Comparison of ENCODE assay signal across 11 cellular contexts in the genomic region with DNA sequence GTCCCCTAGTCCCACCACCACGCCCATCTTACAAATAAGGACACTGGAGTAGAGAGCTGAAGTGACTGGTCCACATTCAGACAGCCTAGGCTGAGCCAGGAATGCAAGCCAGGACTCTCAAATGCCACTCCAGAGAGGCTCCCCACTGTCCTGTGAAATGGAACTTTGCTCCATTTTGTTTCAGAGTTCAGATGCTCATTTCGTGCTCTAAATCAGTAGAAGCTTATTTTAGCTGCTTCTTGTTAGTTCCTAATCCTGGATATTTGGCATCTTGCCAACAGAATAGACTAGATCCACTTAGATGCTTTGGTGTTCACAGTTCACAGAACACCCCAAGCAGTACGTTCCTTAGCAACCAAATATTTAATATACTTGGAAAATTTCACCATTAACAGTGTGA. TPM values are rescaled to one million over a fixed set of nuclear protein-coding genes. Genes with fewer than 3 reads are reported as not detected.
DNase-seq lines count a peak whose midpoint lies in the region; ATAC-seq and TF ChIP-seq lines count a peak whose summit lies in the region.
"Had no signal": no experiment of that assay in that cellular context is flagged by ENCODE, and none has a peak within 500 bp of the region (broad histone marks: within the 10 kb centered on the region; RNA-seq: fewer than 3 reads in every experiment).

No MANE protein-coding gene starts in this region.

- H3K9me2 ChIP-seq in HCT116 (ENCODE audit: insufficient read depth) = no peaks in the 10 kb centered on the region

- RAD21 ChIA-PET in HCT116 (lab: Charles Lee; ENCODE audit: low non-redundant PET in 1 of 2, low total read pairs in 2 of 2, uncharacterized antibody in 2 of 2, unreplicated experiment in 2 of 2) = no interaction called here

- no TSS peak for BruUV-seq in HCT116 (replicated peaks; lab: Mats Ljungman, UMichigan)

- no peaks in the 10 kb centered on the region for H4K20me1 ChIP-seq in HCT116 (ENCODE audit: insufficient read depth)

- no peak overlapping the region for H2AFZ ChIP-seq in HCT116 (ENCODE audit: low read depth, low read length, poor library complexity, severe bottlenecking)

- peaks cover 20 to 23% of the 10 kb centered on the region in 2 experiments for H3K36me3 ChIP-seq in HCT116 (ENCODE audit: control insufficient read depth in 1 of 2, insufficient read depth in 2 of 2, low read length in 2 of 2)

- no peak overlapping the region for H3K27ac ChIP-seq in HCT116 (ENCODE audit: low read depth, low read length)
- H3K27ac ChIP-seq: right lobe of liver, SJCRH30 had no signal

- no peak overlapping the region for H3K4me2 ChIP-seq in HCT116 (ENCODE audit: low read length)

- no peak for DNase-seq in HCT116 (ENCODE audit: low read depth, low spot score)
- DNase-seq in Right ventricle myocardium superior = no peak
- DNase-seq in retinal pigment epithelial cell (ENCODE audit: low read depth) = peak; percentile 87
- DNase-seq in progenitor cell of endocrine pancreas (ENCODE audit: low spot score, unreplicated experiment) = no peak
- no peak for DNase-seq in ecto neural progenitor cell (ENCODE audit: low spot score)
- no peak for DNase-seq in activated T-cell treated with anti-CD3 and anti-CD28 coated beads, Interleukin-2, amount 50 U/mL, for 4 hours
- DNase-seq in SHP77 treated with DMSO at 0.1 percent for 48 hours (lab: John Stamatoyannopoulos, UW) = no peak
- DNase-seq: activated CD4-positive, alpha-beta T cell treated with anti-CD3 and anti-CD28 coated beads, Interleukin-2, amount 50 U/mL, for 4 hours; right lobe of liver had no signal

- CTCF ChIA-PET in HCT116 (lab: Charles Lee) = no interaction called here

- no peak overlapping the region for H3K4me3 ChIP-seq in HCT116 (replicated peaks in 1 of 2; ENCODE audit: low read depth in 1 of 2, low read length in 2 of 2)
- H3K4me3 ChIP-seq in retinal pigment epithelial cell (ENCODE audit: low read length) = no peak overlapping the region
- H3K4me3 ChIP-seq: right lobe of liver, SJCRH30 had no signal

- H3K4me3 Mint-ChIP-seq in progenitor cell of endocrine pancreas (ENCODE audit: low read depth) = no peak overlapping the region
- H3K4me3 Mint-ChIP-seq in activated T-cell treated with anti-CD3 and anti-CD28 coated beads, Interleukin-2, amount 50 U/mL, for 4 hours = no peak overlapping the region

- no peak for TF ChIP-seq RAD21 in HCT116 (IDR thresholded peaks at IDR 0.05; ENCODE audit: low read depth)

- H3K9me3 ChIP-seq in HCT116 (ENCODE audit: control insufficient read depth in 1 of 2, insufficient read depth in 1 of 2, low read depth in 1 of 2, low read length in 2 of 2) = no peaks in the 10 kb centered on the region
- H3K9me3 ChIP-seq: right lobe of liver, SJCRH30 had no signal

- H3K27ac Mint-ChIP-seq in progenitor cell of endocrine pancreas = no peak overlapping the region

- H3K9me3 Mint-ChIP-seq in progenitor cell of endocrine pancreas (ENCODE audit: low read depth) = no peaks in the 10 kb centered on the region
- no peaks in the 10 kb centered on the region for H3K9me3 Mint-ChIP-seq in activated T-cell treated with anti-CD3 and anti-CD28 coated beads, Interleukin-2, amount 50 U/mL, for 4 hours

- intact Hi-C loops in HCT116 (cut with micrococcal nuclease) (no loop called here), Right ventricle myocardium superior (cut with DNase I) (no loop called here)

- peaks cover 19% of the 10 kb centered on the region for H3K36me3 Mint-ChIP-seq in progenitor cell of endocrine pancreas (ENCODE audit: insufficient read depth)
- peaks cover 34% of the 10 kb centered on the region for H3K36me3 Mint-ChIP-seq in activated T-cell treated with anti-CD3 and anti-CD28 coated beads, Interleukin-2, amount 50 U/mL, for 4 hours (ENCODE audit: insufficient read depth)

- no peak overlapping the region for H3K9ac ChIP-seq in HCT116 (ENCODE audit: low read length)

- POLR2A ChIA-PET in HCT116 (lab: Charles Lee) = no interaction called here

- TF ChIP-seq CTCF in HCT116 (IDR thresholded peaks at IDR 0.05 in 2 of 3, conservative IDR thresholded peaks at IDR 0.05 in 1 of 3; ENCODE audit: borderline replicate concordance in 1 of 3, insufficient read depth in 1 of 3, low read depth in 2 of 3, low read length in 2 of 3) (no peak), retinal pigment epithelial cell (conservative IDR thresholded peaks at IDR 0.05; ENCODE audit: low read depth, low read length) (no peak), progenitor cell of endocrine pancreas (IDR thresholded peaks at IDR 0.05; ENCODE audit: unreplicated experiment) (no peak)

- H3K27me3 Mint-ChIP-seq in progenitor cell of endocrine pancreas = no peaks in the 10 kb centered on the region
- H3K27me3 Mint-ChIP-seq in activated T-cell treated with anti-CD3 and anti-CD28 coated beads, Interleukin-2, amount 50 U/mL, for 4 hours (ENCODE audit: low read depth) = no peaks in the 10 kb centered on the region

- no peaks in the 10 kb centered on the region for H3K27me3 ChIP-seq in HCT116 (ENCODE audit: insufficient read depth, low read length)
- H3K27me3 ChIP-seq: right lobe of liver, SJCRH30 had no signal

- no peak for TF ChIP-seq POLR2A in HCT116 (IDR thresholded peaks at IDR 0.05; ENCODE audit: borderline replicate concordance, extremely low read depth, insufficient read depth, insufficient read length)

- no peaks in the 10 kb centered on the region for H3K4me1 Mint-ChIP-seq in progenitor cell of endocrine pancreas (ENCODE audit: low read depth)
- no peaks in the 10 kb centered on the region for H3K4me1 Mint-ChIP-seq in activated T-cell treated with anti-CD3 and anti-CD28 coated beads, Interleukin-2, amount 50 U/mL, for 4 hours (ENCODE audit: low read depth)

- H3K4me1 ChIP-seq in HCT116 (ENCODE audit: control insufficient read depth in 1 of 2, insufficient read depth in 2 of 2, low read length in 2 of 2) = no peaks in the 10 kb centered on the region
- H3K4me1 ChIP-seq: right lobe of liver, SJCRH30 had no signal

- no peaks in the 10 kb centered on the region for H3K79me2 ChIP-seq in HCT116 (ENCODE audit: insufficient read depth, low read length)

- no peak for ATAC-seq in HCT116
- peak; percentile 50; the same call in 2 of the 3 replicates for ATAC-seq in SK-N-SH treated with all-trans-retinoic acid at 6 μM for 48 hours
- ATAC-seq in Right ventricle myocardium superior (ENCODE audit: poor library complexity) = peak; percentile 86
- ATAC-seq in activated T-cell treated with anti-CD3 and anti-CD28 coated beads, Interleukin-2, amount 50 U/mL, for 4 hours = no peak

TF ChIP-seq in HCT116, 20 proteins besides CTCF, POLR2A, EP300 and RAD21:
- TF ChIP-seq POLR2AphosphoS5 (IDR thresholded peaks at IDR 0.05; ENCODE audit: low read depth, low read length) (peak; percentile 38; the same call in 1 of the 2 replicates), EZH2phosphoT487 (IDR thresholded peaks at IDR 0.05; ENCODE audit: borderline replicate concordance) (no peak), CBX3 (IDR thresholded peaks at IDR 0.05; ENCODE audit: low read depth) (no peak), ZFX (IDR thresholded peaks at IDR 0.05) (no peak), YY1 (IDR thresholded peaks at IDR 0.05; ENCODE audit: extremely low read depth, insufficient replicate concordance, low read depth, low read length) (no peak), ZNF274 (IDR thresholded peaks at IDR 0.05; ENCODE audit: low read depth, low read length) (no peak)
- TF ChIP-seq, protein P1, sequence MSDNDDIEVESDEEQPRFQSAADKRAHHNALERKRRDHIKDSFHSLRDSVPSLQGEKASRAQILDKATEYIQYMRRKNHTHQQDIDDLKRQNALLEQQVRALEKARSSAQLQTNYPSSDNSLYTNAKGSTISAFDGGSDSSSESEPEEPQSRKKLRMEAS (IDR thresholded peaks at IDR 0.05) = no peak

TF ChIP-seq in SK-N-SH treated with all-trans-retinoic acid at 6 μM for 48 hours, 23 proteins besides CTCF, POLR2A, EP300 and RAD21:
- TF ChIP-seq ZNF565 (CRISPR knock-in tag; conservative IDR thresholded peaks at IDR 0.05; ENCODE audit: low read depth) (no peak), ARNTL (CRISPR knock-in tag; IDR thresholded peaks at IDR 0.05; ENCODE audit: borderline replicate concordance, low read depth) (no peak), ESRRG (CRISPR knock-in tag; IDR thresholded peaks at IDR 0.05) (no peak), ZFP3 (CRISPR knock-in tag; IDR thresholded peaks at IDR 0.05) (no peak), RARB (CRISPR knock-in tag; IDR thresholded peaks at IDR 0.05) (no peak), SNAI2 (CRISPR knock-in tag; IDR thresholded peaks at IDR 0.05) (no peak), OSR1 (CRISPR knock-in tag; IDR thresholded peaks at IDR 0.05) (no peak), BACH2 (CRISPR knock-in tag; IDR thresholded peaks at IDR 0.05; ENCODE audit: borderline replicate concordance) (no peak)

RNA-seq across cellular contexts. Expression of a gene that starts 7.4 kb away (rescaled TPM):
- not detected for total RNA-seq in HCT116 (2021; ENCODE audit: unreplicated experiment)
- polyA plus RNA-seq in HCT116 (2012) = 0.03 TPM in 1 of 2 replicates, not detected in the other
- total RNA-seq in Right ventricle myocardium superior = not detected
- total RNA-seq in progenitor cell of endocrine pancreas = not detected in 2 replicates
- not detected for total RNA-seq in activated T-cell treated with anti-CD3 and anti-CD28 coated beads, Interleukin-2, amount 50 U/mL, for 4 hours
- total RNA-seq: SJCRH30 had no signal

RNA-seq across cellular contexts. Expression of a gene that starts 48.7 kb away (rescaled TPM):
- 49.2 TPM for total RNA-seq in HCT116 (2021; ENCODE audit: unreplicated experiment)
- 10.4 and 17.7 TPM in 2 replicates for polyA plus RNA-seq in HCT116 (2012)
- total RNA-seq in Right ventricle myocardium superior = 10.1 TPM
- 47.4 and 48.2 TPM in 2 replicates for total RNA-seq in progenitor cell of endocrine pancreas
- total RNA-seq in activated T-cell treated with anti-CD3 and anti-CD28 coated beads, Interleukin-2, amount 50 U/mL, for 4 hours = 10 to 100 TPM; 25.4 to 25.6 (median 25.5) TPM

RNA-seq across cellular contexts. Expression of a gene that starts 54.8 kb away (rescaled TPM):
- total RNA-seq in HCT116 (2021; ENCODE audit: unreplicated experiment) (63.9 TPM), Right ventricle myocardium superior (73.9 TPM), progenitor cell of endocrine pancreas (45.0 and 47.8 TPM in 2 replicates)
- 25.4 and 31.1 TPM in 2 replicates for polyA plus RNA-seq in HCT116 (2012)
- 10 to 100 TPM; 28.0 to 35.1 (median 32.8) TPM for total RNA-seq in activated T-cell treated with anti-CD3 and anti-CD28 coated beads, Interleukin-2, amount 50 U/mL, for 4 hours

RNA-seq across cellular contexts. Expression of a gene that starts 55.1 kb away (rescaled TPM):
- total RNA-seq in HCT116 (2021; ENCODE audit: unreplicated experiment) (159 TPM), Right ventricle myocardium superior (38.4 TPM), progenitor cell of endocrine pancreas (69.8 and 70.4 TPM in 2 replicates)
- 58.1 and 72.5 TPM in 2 replicates for polyA plus RNA-seq in HCT116 (2012)
- 100 to 1,000 TPM; 159 to 175 (median 166) TPM for total RNA-seq in activated T-cell treated with anti-CD3 and anti-CD28 coated beads, Interleukin-2, amount 50 U/mL, for 4 hours

Comparison
In these comparisons a context has a peak if more than half of its experiments do, and no peak if none do; other contexts are left out.
1. ATAC-seq: peak in SK-N-SH treated with all-trans-retinoic acid at 6 μM for 48 hours (single experiment) and Right ventricle myocardium superior (single experiment); none in HCT116 (single experiment) and activated T-cell treated with anti-CD3 and anti-CD28 coated beads, Interleukin-2, amount 50 U/mL, for 4 hours (0 of 2).